In genomic region chr3:29868702-29869101, GRCh38 we compare ENCODE assay signal across 1 cellular context.
TF ChIP-seq lines count a peak whose summit lies in the region.

No MANE protein-coding gene starts in this region.

TF ChIP-seq in WTC11, 78 proteins besides CTCF, POLR2A, EP300 and RAD21 (continued from another document):
- no peak for TF ChIP-seq ZBTB43 (CRISPR knock-in tag; IDR thresholded peaks at IDR 0.05)
- no peak for TF ChIP-seq USF2 (CRISPR knock-in tag; IDR thresholded peaks at IDR 0.05)
- TF ChIP-seq ZMAT4 (CRISPR knock-in tag; IDR thresholded peaks at IDR 0.05) = no peak
- no peak for TF ChIP-seq HMGXB4 (CRISPR knock-in tag; IDR thresholded peaks at IDR 0.05)
- no peak for TF ChIP-seq ZNF281 (CRISPR knock-in tag; IDR thresholded peaks at IDR 0.05)
- no peak for TF ChIP-seq PRDM15 (CRISPR knock-in tag; IDR thresholded peaks at IDR 0.05)
- TF ChIP-seq ATF3 (CRISPR knock-in tag; conservative IDR thresholded peaks at IDR 0.05) = no peak
- TF ChIP-seq ZNF416 (CRISPR knock-in tag; IDR thresholded peaks at IDR 0.05) = no peak
- no peak for TF ChIP-seq ATF1 (CRISPR knock-in tag; IDR thresholded peaks at IDR 0.05)
- TF ChIP-seq E2F4 (CRISPR knock-in tag; IDR thresholded peaks at IDR 0.05; ENCODE audit: borderline replicate concordance, low read depth) = no peak
- TF ChIP-seq ZNF232 (CRISPR knock-in tag; IDR thresholded peaks at IDR 0.05) = no peak
- TF ChIP-seq FOXK1 (CRISPR knock-in tag; IDR thresholded peaks at IDR 0.05) = no peak
- TF ChIP-seq TEAD1 (CRISPR knock-in tag; IDR thresholded peaks at IDR 0.05) = no peak
- TF ChIP-seq IRF1 (CRISPR knock-in tag; IDR thresholded peaks at IDR 0.05) = no peak
- TF ChIP-seq KAT7 (CRISPR knock-in tag; IDR thresholded peaks at IDR 0.05; ENCODE audit: borderline replicate concordance) = no peak
- no peak for TF ChIP-seq E2F5 (CRISPR knock-in tag; IDR thresholded peaks at IDR 0.05)
- no peak for TF ChIP-seq GABPB1 (CRISPR knock-in tag; IDR thresholded peaks at IDR 0.05)
